8 cellular contexts compared by ENCODE assay signal in genomic region chr12:104108755-104109445, GRCh38. TPM values are rescaled to one million over a fixed set of nuclear protein-coding genes. Genes with fewer than 3 reads are reported as not detected.
DNase-seq lines count a peak whose midpoint lies in the region; ATAC-seq and TF ChIP-seq lines count a peak whose summit lies in the region.

No MANE protein-coding gene starts in this region.

- H3K4me1 Mint-ChIP-seq in effector memory CD8-positive, alpha-beta T cell (ENCODE audit: low read depth in 2 of 2): peaks cover 2 to 21% of the 10 kb centered on the region in 2 donors
- H3K4me1 Mint-ChIP-seq in memory B cell: peaks cover 14% of the 10 kb centered on the region

- no peak overlapping the region for H3K4me3 Mint-ChIP-seq in effector memory CD8-positive, alpha-beta T cell
- peak overlapping the region; percentile 43 for H3K4me3 Mint-ChIP-seq in memory B cell

- ATAC-seq in effector memory CD8-positive, alpha-beta T cell (replicated peaks): peak; percentile 98
- peak; percentile 95 for ATAC-seq in memory B cell (ENCODE audit: low read depth)
- ATAC-seq in HG03025 (IDR thresholded peaks at IDR 0.05; ENCODE audit: low FRiP score, unreplicated experiment): no peak

- no peaks in the 10 kb centered on the region for H3K27me3 Mint-ChIP-seq in effector memory CD8-positive, alpha-beta T cell
- H3K27me3 Mint-ChIP-seq in memory B cell: no peaks in the 10 kb centered on the region

- no peaks in the 10 kb centered on the region for H3K9me3 Mint-ChIP-seq in effector memory CD8-positive, alpha-beta T cell
- H3K9me3 Mint-ChIP-seq in memory B cell: no peaks in the 10 kb centered on the region

- peak overlapping the region; percentile 15 to 45 for H3K27ac Mint-ChIP-seq in effector memory CD8-positive, alpha-beta T cell
- no peak overlapping the region for H3K27ac Mint-ChIP-seq in memory B cell

- peak; percentile 50 for DNase-seq in GM10266 (ENCODE audit: extremely low spot score)
- DNase-seq in HT1080 (ENCODE audit: low read depth): peak; percentile 67
- peak; percentile 28 for DNase-seq in NK-92 treated with Interleukin-12 subunit alpha and Interleukin-12 subunit beta, amount 100 ng/mL, for 24 hours (lab: John Stamatoyannopoulos, UW)
- DNase-seq in activated CD8-positive, alpha-beta memory T cell treated with anti-CD3 and anti-CD28 coated beads for 24 hours: peak; percentile 92
- DNase-seq in effector memory CD8-positive, alpha-beta T cell: peak; percentile 76 to 87 (median 86)
- DNase-seq in memory B cell (ENCODE audit: low spot score in 2 of 2): peak; percentile 75 to 76
- peak; percentile 65 to 77 for DNase-seq in stimulated activated CD8-positive, alpha-beta memory T cell treated with anti-CD3 and anti-CD28 coated beads, Interleukin-15, amount 100 ng/mL, for 4 hours (ENCODE audit: low read depth in 2 of 2)

- peak; percentile 92 for TF ChIP-seq CTCF in GM10266 (IDR thresholded peaks at IDR 0.05; ENCODE audit: control insufficient read depth, insufficient read depth, low read depth, missing control alignments)

- H3K36me3 Mint-ChIP-seq in effector memory CD8-positive, alpha-beta T cell (ENCODE audit: insufficient read depth): no peaks in the 10 kb centered on the region
- no peaks in the 10 kb centered on the region for H3K36me3 Mint-ChIP-seq in memory B cell

RNA-seq across cellular contexts. Expression of gene NFYB, which starts 29.1 kb away (rescaled TPM):
- total RNA-seq in HT1080 (2014; rRNA removed; shearing (Covaris generic)): 12.2 and 17.2 TPM in 2 replicates
- polyA plus RNA-seq in HT1080 (2015; cell fraction: cytosol; rRNA removed): 14.1 and 17.2 TPM in 2 replicates
- polyA plus RNA-seq in HT1080 (2015; cell fraction: nucleus; rRNA removed): 22.4 and 23.5 TPM in 2 replicates

RNA-seq across cellular contexts. Expression of gene HCFC2, which starts 44.6 kb away (rescaled TPM):
- total RNA-seq in HT1080 (2014; rRNA removed; shearing (Covaris generic)): 7.2 and 9.4 TPM in 2 replicates
- polyA plus RNA-seq in HT1080 (2015; cell fraction: cytosol; rRNA removed): 5.3 and 7.2 TPM in 2 replicates
- 19.0 and 19.2 TPM in 2 replicates for polyA plus RNA-seq in HT1080 (2015; cell fraction: nucleus; rRNA removed)

RNA-seq across cellular contexts. Expression of gene GLT8D2, which starts 58.9 kb away (rescaled TPM):
- total RNA-seq in HT1080 (2014; rRNA removed; shearing (Covaris generic)): 3.1 and 4.7 TPM in 2 replicates
- 2.1 and 2.5 TPM in 2 replicates for polyA plus RNA-seq in HT1080 (2015; cell fraction: cytosol; rRNA removed)
- polyA plus RNA-seq in HT1080 (2015; cell fraction: nucleus; rRNA removed): 2.2 and 4.1 TPM in 2 replicates

Comparison
In these comparisons a context has a peak if more than half of its experiments do, and no peak if none do; other contexts are left out.
1. DNase-seq: peak in every context shown above with its lines; median percentile 92 in activated CD8-positive, alpha-beta memory T cell treated with anti-CD3 and anti-CD28 coated beads for 24 hours; 86 in effector memory CD8-positive, alpha-beta T cell; 76 in memory B cell; 71 in stimulated activated CD8-positive, alpha-beta memory T cell treated with anti-CD3 and anti-CD28 coated beads, Interleukin-15, amount 100 ng/mL, for 4 hours; 67 in HT1080; 50 in GM10266; 28 in NK-92 treated with Interleukin-12 subunit alpha and Interleukin-12 subunit beta, amount 100 ng/mL, for 24 hours.